In the genomic region with DNA sequence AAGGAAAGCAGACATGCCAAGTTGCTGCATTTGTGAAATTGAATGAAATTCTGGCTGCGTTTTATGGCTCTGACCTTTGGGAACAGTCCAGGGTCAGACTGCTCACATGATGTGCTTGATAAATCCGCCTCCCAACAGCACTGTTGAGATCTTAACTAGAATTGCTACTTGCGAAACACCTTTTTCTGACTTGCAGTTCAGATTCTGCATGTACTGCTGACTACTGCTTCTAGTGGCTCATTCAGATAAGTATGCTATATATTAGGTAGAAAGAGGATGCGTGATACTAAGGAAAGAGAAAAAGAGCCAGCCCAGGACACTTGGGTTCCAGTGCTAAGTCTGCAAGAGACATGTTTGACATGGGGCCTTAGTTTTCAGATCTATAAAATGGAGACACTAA, we compare ENCODE assay signal across 11 cellular contexts.
DNase-seq lines count a peak whose midpoint lies in the region; ATAC-seq and TF ChIP-seq lines count a peak whose summit lies in the region.
"Had no signal": no experiment of that assay in that cellular context is flagged by ENCODE, and none has a peak within 500 bp of the region (broad histone marks: within the 10 kb centered on the region; RNA-seq: fewer than 3 reads in every experiment).

No MANE protein-coding gene starts in this region.

- CTCF ChIA-PET in CD4-positive, alpha-beta memory T cell (lab: Charles Lee; ENCODE audit: partially characterized antibody), result interaction anchor here (1.2 to 1.5 kb wide), 2 partner anchors 14 to 543 kb away, joined by 3 to 5 read pairs; no protein-coding TSS in a partner anchor

- H4K20me1 ChIP-seq in smooth muscle cell (ENCODE audit: low read depth), result peaks cover 59% of the 10 kb centered on the region

- H3K4me3 Mint-ChIP-seq in activated T-helper 2 cell treated with anti-CD3 and anti-CD28 coated beads, Interferon-gamma antibody, Interleukin-2, Interleukin-4, amounts not matched to agents 10 μg/mL and 5 μg/mL and 100 μg/mL, durations not matched to agents 14 hours and 24 hours and 36 hours (ENCODE audit: low read depth), result no peak overlapping the region
- peak overlapping the region in 1 of 8 donors; percentile 24 for H3K4me3 Mint-ChIP-seq in CD4-positive, alpha-beta memory T cell
- H3K4me3 Mint-ChIP-seq: activated naive CD4-positive, alpha-beta T cell treated with anti-CD3 and anti-CD28 coated beads, Interleukin-2, amount 10 ng/mL, durations not matched to agents 7 days and 5 days; IgD-negative memory B cell had no signal

- H3K4me1 Mint-ChIP-seq in activated T-helper 2 cell treated with anti-CD3 and anti-CD28 coated beads, Interferon-gamma antibody, Interleukin-2, Interleukin-4, amounts not matched to agents 10 μg/mL and 5 μg/mL and 100 μg/mL, durations not matched to agents 14 hours and 24 hours and 36 hours (ENCODE audit: low read depth), result peaks cover 56% of the 10 kb centered on the region
- peaks cover 21 to 29% (median 29%) of the 10 kb centered on the region in 4 donors for H3K4me1 Mint-ChIP-seq in CD4-positive, alpha-beta memory T cell

- no peaks in the 10 kb centered on the region for H3K36me3 ChIP-seq in left ventricle myocardium inferior
- H3K36me3 ChIP-seq in smooth muscle cell (ENCODE audit: low read depth), result no peaks in the 10 kb centered on the region
- H3K36me3 ChIP-seq in CD4-positive, alpha-beta memory T cell (ENCODE audit: insufficient read depth, low read length), result no peaks in the 10 kb centered on the region

- ATAC-seq in HG02798 (IDR thresholded peaks at IDR 0.05; ENCODE audit: poor library complexity, unreplicated experiment), result no peak

- H3F3A ChIP-seq in smooth muscle cell (ENCODE audit: low read depth), result peaks cover 13% of the 10 kb centered on the region

- peaks cover 68% of the 10 kb centered on the region for H3K79me2 ChIP-seq in smooth muscle cell (ENCODE audit: low read depth)

- H3K36me3 Mint-ChIP-seq in activated T-helper 2 cell treated with anti-CD3 and anti-CD28 coated beads, Interferon-gamma antibody, Interleukin-2, Interleukin-4, amounts not matched to agents 10 μg/mL and 5 μg/mL and 100 μg/mL, durations not matched to agents 14 hours and 24 hours and 36 hours (ENCODE audit: low read depth), result peaks cover 14% of the 10 kb centered on the region
- peaks cover 3 to 6% of the 10 kb centered on the region in 2 donors for H3K36me3 Mint-ChIP-seq in CD4-positive, alpha-beta memory T cell

- no peak overlapping the region for H3K9ac ChIP-seq in smooth muscle cell (ENCODE audit: low read depth)

- peak; percentile 34; the same call in 1 of the 2 replicates for TF ChIP-seq CTCF in LNCAP (IDR thresholded peaks at IDR 0.05)
- TF ChIP-seq CTCF in left ventricle myocardium inferior (IDR thresholded peaks at IDR 0.05; ENCODE audit: borderline replicate concordance), result no peak
- no peak for TF ChIP-seq CTCF in smooth muscle cell (IDR thresholded peaks at IDR 0.05; ENCODE audit: borderline replicate concordance, insufficient read depth, poor library complexity, severe bottlenecking)

- no peak for DNase-seq in activated T-helper 2 cell treated with anti-CD3 and anti-CD28 coated beads, Interferon-gamma antibody, Interleukin-2, Interleukin-4, amounts not matched to agents 10 μg/mL and 5 μg/mL and 100 μg/mL, durations not matched to agents 14 hours and 24 hours and 36 hours (ENCODE audit: low spot score)
- DNase-seq in left ventricle myocardium inferior, result no peak
- no peak for DNase-seq in smooth muscle cell (lab: John Stamatoyannopoulos, UW; ENCODE audit: unreplicated experiment)
- no peak for DNase-seq in DMS153 treated with DMSO at 0.1 percent for 48 hours (lab: John Stamatoyannopoulos, UW; ENCODE audit: unreplicated experiment)
- DNase-seq in dermis blood vessel endothelial cell, result no peak
- no peak for DNase-seq in CD4-positive, alpha-beta memory T cell
- DNase-seq: activated naive CD4-positive, alpha-beta T cell treated with anti-CD3 and anti-CD28 coated beads, Interleukin-2, amount 10 ng/mL, durations not matched to agents 7 days and 5 days; NCI-H774 had no signal

- H3K4me3 ChIP-seq in left ventricle myocardium inferior, result no peak overlapping the region
- H3K4me3 ChIP-seq in smooth muscle cell, result no peak overlapping the region
- no peak overlapping the region for H3K4me3 ChIP-seq in CD4-positive, alpha-beta memory T cell (ENCODE audit: low read length in 2 of 2)

- H3K4me1 ChIP-seq in left ventricle myocardium inferior (peaks cover 85% of the 10 kb centered on the region), smooth muscle cell (ENCODE audit: low read depth) (peaks cover 24% of the 10 kb centered on the region)
- H3K4me1 ChIP-seq in CD4-positive, alpha-beta memory T cell (ENCODE audit: insufficient read depth, low read length), result peaks cover 9% of the 10 kb centered on the region

- no peak overlapping the region for H2AFZ ChIP-seq in smooth muscle cell (ENCODE audit: low read depth)

- peak overlapping the region; percentile 47 for H3K27ac Mint-ChIP-seq in activated T-helper 2 cell treated with anti-CD3 and anti-CD28 coated beads, Interferon-gamma antibody, Interleukin-2, Interleukin-4, amounts not matched to agents 10 μg/mL and 5 μg/mL and 100 μg/mL, durations not matched to agents 14 hours and 24 hours and 36 hours
- peak overlapping the region in 1 of 7 donors; percentile 17 for H3K27ac Mint-ChIP-seq in CD4-positive, alpha-beta memory T cell
- H3K27ac Mint-ChIP-seq: activated naive CD4-positive, alpha-beta T cell treated with anti-CD3 and anti-CD28 coated beads, Interleukin-2, amount 10 ng/mL, durations not matched to agents 7 days and 5 days; IgD-negative memory B cell had no signal

- no peaks in the 10 kb centered on the region for H3K9me3 Mint-ChIP-seq in activated T-helper 2 cell treated with anti-CD3 and anti-CD28 coated beads, Interferon-gamma antibody, Interleukin-2, Interleukin-4, amounts not matched to agents 10 μg/mL and 5 μg/mL and 100 μg/mL, durations not matched to agents 14 hours and 24 hours and 36 hours
- H3K9me3 Mint-ChIP-seq in CD4-positive, alpha-beta memory T cell, result no peaks in the 10 kb centered on the region
- H3K9me3 Mint-ChIP-seq: activated naive CD4-positive, alpha-beta T cell treated with anti-CD3 and anti-CD28 coated beads, Interleukin-2, amount 10 ng/mL, durations not matched to agents 7 days and 5 days; IgD-negative memory B cell had no signal

- no peaks in the 10 kb centered on the region for H3K27me3 ChIP-seq in left ventricle myocardium inferior (ENCODE audit: low read depth)
- H3K27me3 ChIP-seq in smooth muscle cell (ENCODE audit: low read depth), result no peaks in the 10 kb centered on the region
- no peaks in the 10 kb centered on the region for H3K27me3 ChIP-seq in CD4-positive, alpha-beta memory T cell (ENCODE audit: insufficient read depth, low read length)

- H3K27me3 Mint-ChIP-seq in activated T-helper 2 cell treated with anti-CD3 and anti-CD28 coated beads, Interferon-gamma antibody, Interleukin-2, Interleukin-4, amounts not matched to agents 10 μg/mL and 5 μg/mL and 100 μg/mL, durations not matched to agents 14 hours and 24 hours and 36 hours (ENCODE audit: low read depth), result no peaks in the 10 kb centered on the region
- no peaks in the 10 kb centered on the region for H3K27me3 Mint-ChIP-seq in CD4-positive, alpha-beta memory T cell
- H3K27me3 Mint-ChIP-seq: activated naive CD4-positive, alpha-beta T cell treated with anti-CD3 and anti-CD28 coated beads, Interleukin-2, amount 10 ng/mL, durations not matched to agents 7 days and 5 days; IgD-negative memory B cell had no signal

- no peaks in the 10 kb centered on the region for H3K9me3 ChIP-seq in left ventricle myocardium inferior (replicated peaks)
- no peaks in the 10 kb centered on the region for H3K9me3 ChIP-seq in smooth muscle cell (replicated peaks; ENCODE audit: low read depth)
- no peaks in the 10 kb centered on the region for H3K9me3 ChIP-seq in CD4-positive, alpha-beta memory T cell (ENCODE audit: control insufficient read depth in 1 of 2, low read length in 2 of 2)

- intact Hi-C loops in activated T-helper 2 cell treated with anti-CD3 and anti-CD28 coated beads, Interferon-gamma antibody, Interleukin-2, Interleukin-4, amounts not matched to agents 10 μg/mL and 5 μg/mL and 100 μg/mL, durations not matched to agents 14 hours and 24 hours and 36 hours (cut with micrococcal nuclease), result loop anchor here (10.0 kb wide), 3 partner anchors 309 to 671 kb away; no protein-coding TSS in a partner anchor
- intact Hi-C loops in left ventricle myocardium inferior (cut with micrococcal nuclease), result no loop called here
- intact Hi-C loops in CD4-positive, alpha-beta memory T cell (cut with micrococcal nuclease), result no loop called here

- WGBS in smooth muscle cell (ENCODE audit: low lambda C conversion rate), result 74% methylated on average over 4 of the region's 4 CpGs

- H3K27ac ChIP-seq in left ventricle myocardium inferior (replicated peaks), result peak overlapping the region; percentile 76
- peak overlapping the region; percentile 9 for H3K27ac ChIP-seq in smooth muscle cell (ENCODE audit: low read depth)
- H3K27ac ChIP-seq in CD4-positive, alpha-beta memory T cell (ENCODE audit: low read depth, low read length), result no peak overlapping the region

- no peak overlapping the region for H3K4me2 ChIP-seq in smooth muscle cell

- POLR2A ChIA-PET in CD4-positive, alpha-beta memory T cell (lab: Charles Lee; ENCODE audit: partially characterized antibody), result interaction anchor here (1.0 kb wide), 1 partner anchor 543 kb away, joined by 3 read pairs; no protein-coding TSS in a partner anchor
